Comparison of ENCODE assay signal across 1 cellular context in the genomic region with DNA sequence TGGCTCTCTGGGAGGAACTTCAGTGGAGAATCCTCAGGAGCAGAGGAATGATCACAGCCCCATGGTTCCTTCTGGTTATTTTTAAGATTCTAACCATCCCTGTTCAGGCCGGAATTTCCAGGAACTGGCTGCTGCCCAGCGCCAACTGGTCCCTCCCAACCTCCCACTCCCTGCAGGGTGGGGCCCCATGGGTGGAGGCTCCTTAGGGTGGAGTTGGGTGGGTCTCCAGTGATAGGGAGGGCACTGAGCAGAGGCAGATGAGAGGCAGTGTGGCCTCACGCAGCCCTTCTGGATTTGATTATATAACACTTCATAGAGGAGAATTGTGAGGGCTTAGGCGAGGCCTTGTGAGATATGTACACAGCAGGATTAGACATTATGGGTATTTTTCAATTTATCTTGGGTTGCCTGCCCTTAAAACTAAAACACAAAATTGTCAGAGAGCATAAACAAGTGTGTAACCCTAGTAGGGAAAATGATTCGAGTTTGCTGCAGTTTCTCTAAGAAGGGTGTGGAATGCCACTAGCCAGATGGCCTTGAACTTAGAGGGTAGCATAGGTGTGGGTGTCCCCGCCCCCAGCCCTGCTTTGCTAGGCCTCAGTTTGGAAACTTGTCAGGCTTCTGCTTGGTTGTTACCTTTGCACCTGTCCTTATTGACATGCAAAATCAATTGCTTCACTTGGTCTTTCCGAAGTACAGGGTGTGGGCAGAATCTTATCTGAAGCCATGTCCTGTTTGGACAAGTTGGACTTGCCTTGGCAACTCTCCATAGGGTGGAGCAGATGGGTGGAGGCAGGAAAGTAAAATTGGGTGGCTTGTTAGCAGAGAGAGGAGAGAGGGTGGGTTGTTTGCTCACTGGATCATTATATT.
TF ChIP-seq lines count a peak whose summit lies in the region.

No MANE protein-coding gene starts in this region.

TF ChIP-seq in HepG2, 621 proteins besides CTCF, POLR2A, EP300 and RAD21 (continued from another document and continues in another):
- TF ChIP-seq, protein P1, sequence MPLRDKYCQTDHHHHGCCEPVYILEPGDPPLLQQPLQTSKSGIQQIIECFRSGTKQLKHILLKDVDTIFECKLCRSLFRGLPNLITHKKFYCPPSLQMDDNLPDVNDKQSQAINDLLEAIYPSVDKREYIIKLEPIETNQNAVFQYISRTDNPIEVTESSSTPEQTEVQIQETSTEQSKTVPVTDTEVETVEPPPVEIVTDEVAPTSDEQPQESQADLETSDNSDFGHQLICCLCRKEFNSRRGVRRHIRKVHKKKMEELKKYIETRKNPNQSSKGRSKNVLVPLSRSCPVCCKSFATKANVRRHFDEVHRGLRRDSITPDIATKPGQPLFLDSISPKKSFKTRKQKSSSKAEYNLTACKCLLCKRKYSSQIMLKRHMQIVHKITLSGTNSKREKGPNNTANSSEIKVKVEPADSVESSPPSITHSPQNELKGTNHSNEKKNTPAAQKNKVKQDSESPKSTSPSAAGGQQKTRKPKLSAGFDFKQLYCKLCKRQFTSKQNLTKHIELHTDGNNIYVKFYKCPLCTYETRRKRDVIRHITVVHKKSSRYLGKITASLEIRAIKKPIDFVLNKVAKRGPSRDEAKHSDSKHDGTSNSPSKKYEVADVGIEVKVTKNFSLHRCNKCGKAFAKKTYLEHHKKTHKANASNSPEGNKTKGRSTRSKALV (CRISPR knock-in tag; IDR thresholded peaks at IDR 0.05): 0 out of 2 replicates have a peak, but pooled peaks have one; percentile 5
- TF ChIP-seq, protein P2, sequence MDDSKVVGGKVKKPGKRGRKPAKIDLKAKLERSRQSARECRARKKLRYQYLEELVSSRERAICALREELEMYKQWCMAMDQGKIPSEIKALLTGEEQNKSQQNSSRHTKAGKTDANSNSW (CRISPR knock-in tag; IDR thresholded peaks at IDR 0.05; ENCODE audit: borderline replicate concordance): no peak
- TF ChIP-seq ZNF598 (CRISPR knock-in tag; IDR thresholded peaks at IDR 0.05; ENCODE audit: borderline replicate concordance): no peak
- peak; percentile 59; the same call in 1 of the 2 replicates for TF ChIP-seq ZMYM2 (CRISPR knock-in tag; IDR thresholded peaks at IDR 0.05)
- no peak for TF ChIP-seq ZNF790 (CRISPR knock-in tag; IDR thresholded peaks at IDR 0.05; ENCODE audit: borderline replicate concordance)
- no peak for TF ChIP-seq EEA1 (CRISPR knock-in tag; IDR thresholded peaks at IDR 0.05; ENCODE audit: borderline replicate concordance)
- peak; percentile 87 for TF ChIP-seq TCF7 (IDR thresholded peaks at IDR 0.05; ENCODE audit: low read depth)
- TF ChIP-seq, protein P3, sequence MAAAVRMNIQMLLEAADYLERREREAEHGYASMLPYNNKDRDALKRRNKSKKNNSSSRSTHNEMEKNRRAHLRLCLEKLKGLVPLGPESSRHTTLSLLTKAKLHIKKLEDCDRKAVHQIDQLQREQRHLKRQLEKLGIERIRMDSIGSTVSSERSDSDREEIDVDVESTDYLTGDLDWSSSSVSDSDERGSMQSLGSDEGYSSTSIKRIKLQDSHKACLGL (CRISPR knock-in tag; IDR thresholded peaks at IDR 0.05): 0 out of 2 replicates have a peak, but pooled peaks have one; percentile 38
- TF ChIP-seq NR2F1 (CRISPR knock-in tag; IDR thresholded peaks at IDR 0.05): peak in 1 of 2 experiments; percentile 68; a peak in 3 of 4 replicates
- TF ChIP-seq RBFOX2 (IDR thresholded peaks at IDR 0.05; ENCODE audit: low read depth, low read length): peak; percentile 59
- peak; percentile 30; the same call in 1 of the 2 replicates for TF ChIP-seq ZNF607 (CRISPR knock-in tag; IDR thresholded peaks at IDR 0.05; ENCODE audit: borderline replicate concordance)
- peak; percentile 64; the same call in 1 of the 2 replicates for TF ChIP-seq SAFB2 (CRISPR knock-in tag; IDR thresholded peaks at IDR 0.05; ENCODE audit: borderline replicate concordance, low read depth)
- peak; percentile 91 for TF ChIP-seq ISL2 (CRISPR knock-in tag; IDR thresholded peaks at IDR 0.05)
- TF ChIP-seq TBX3 (IDR thresholded peaks at IDR 0.05; ENCODE audit: borderline replicate concordance): peak; percentile 73; the same call in 1 of the 2 replicates
- TF ChIP-seq ZNF256 (CRISPR knock-in tag; conservative IDR thresholded peaks at IDR 0.05): no peak
- peak; percentile 90; the same call in 1 of the 2 replicates for TF ChIP-seq FOXK2 (IDR thresholded peaks at IDR 0.05)
- no peak for TF ChIP-seq REXO4 (CRISPR knock-in tag; IDR thresholded peaks at IDR 0.05; ENCODE audit: borderline replicate concordance)
- TF ChIP-seq SRY (CRISPR knock-in tag; IDR thresholded peaks at IDR 0.05): no peak
- TF ChIP-seq, protein P4, sequence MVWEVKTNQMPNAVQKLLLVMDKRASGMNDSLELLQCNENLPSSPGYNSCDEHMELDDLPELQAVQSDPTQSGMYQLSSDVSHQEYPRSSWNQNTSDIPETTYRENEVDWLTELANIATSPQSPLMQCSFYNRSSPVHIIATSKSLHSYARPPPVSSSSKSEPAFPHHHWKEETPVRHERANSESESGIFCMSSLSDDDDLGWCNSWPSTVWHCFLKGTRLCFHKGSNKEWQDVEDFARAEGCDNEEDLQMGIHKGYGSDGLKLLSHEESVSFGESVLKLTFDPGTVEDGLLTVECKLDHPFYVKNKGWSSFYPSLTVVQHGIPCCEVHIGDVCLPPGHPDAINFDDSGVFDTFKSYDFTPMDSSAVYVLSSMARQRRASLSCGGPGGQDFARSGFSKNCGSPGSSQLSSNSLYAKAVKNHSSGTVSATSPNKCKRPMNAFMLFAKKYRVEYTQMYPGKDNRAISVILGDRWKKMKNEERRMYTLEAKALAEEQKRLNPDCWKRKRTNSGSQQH (CRISPR knock-in tag; IDR thresholded peaks at IDR 0.05; ENCODE audit: low read depth): peak; percentile 66; the same call in 1 of the 2 replicates
- TF ChIP-seq, protein P5, sequence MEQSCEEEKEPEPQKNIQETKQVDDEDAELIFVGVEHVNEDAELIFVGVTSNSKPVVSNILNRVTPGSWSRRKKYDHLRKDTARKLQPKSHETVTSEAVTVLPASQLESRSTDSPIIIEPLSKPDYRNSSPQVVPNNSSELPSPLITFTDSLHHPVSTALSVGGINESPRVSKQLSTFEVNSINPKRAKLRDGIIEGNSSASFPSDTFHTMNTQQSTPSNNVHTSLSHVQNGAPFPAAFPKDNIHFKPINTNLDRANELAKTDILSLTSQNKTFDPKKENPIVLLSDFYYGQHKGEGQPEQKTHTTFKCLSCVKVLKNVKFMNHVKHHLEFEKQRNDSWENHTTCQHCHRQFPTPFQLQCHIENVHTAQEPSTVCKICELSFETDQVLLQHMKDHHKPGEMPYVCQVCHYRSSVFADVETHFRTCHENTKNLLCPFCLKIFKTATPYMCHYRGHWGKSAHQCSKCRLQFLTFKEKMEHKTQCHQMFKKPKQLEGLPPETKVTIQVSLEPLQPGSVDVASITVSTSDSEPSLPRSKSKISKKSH (CRISPR knock-in tag; IDR thresholded peaks at IDR 0.05; ENCODE audit: borderline replicate concordance): no peak
- TF ChIP-seq POLR2AphosphoS5 (IDR thresholded peaks at IDR 0.05; ENCODE audit: low read depth, low read length): peak; percentile 93
- TF ChIP-seq ZKSCAN1 (IDR thresholded peaks at IDR 0.05; ENCODE audit: low read length): no peak
- TF ChIP-seq, protein P6, sequence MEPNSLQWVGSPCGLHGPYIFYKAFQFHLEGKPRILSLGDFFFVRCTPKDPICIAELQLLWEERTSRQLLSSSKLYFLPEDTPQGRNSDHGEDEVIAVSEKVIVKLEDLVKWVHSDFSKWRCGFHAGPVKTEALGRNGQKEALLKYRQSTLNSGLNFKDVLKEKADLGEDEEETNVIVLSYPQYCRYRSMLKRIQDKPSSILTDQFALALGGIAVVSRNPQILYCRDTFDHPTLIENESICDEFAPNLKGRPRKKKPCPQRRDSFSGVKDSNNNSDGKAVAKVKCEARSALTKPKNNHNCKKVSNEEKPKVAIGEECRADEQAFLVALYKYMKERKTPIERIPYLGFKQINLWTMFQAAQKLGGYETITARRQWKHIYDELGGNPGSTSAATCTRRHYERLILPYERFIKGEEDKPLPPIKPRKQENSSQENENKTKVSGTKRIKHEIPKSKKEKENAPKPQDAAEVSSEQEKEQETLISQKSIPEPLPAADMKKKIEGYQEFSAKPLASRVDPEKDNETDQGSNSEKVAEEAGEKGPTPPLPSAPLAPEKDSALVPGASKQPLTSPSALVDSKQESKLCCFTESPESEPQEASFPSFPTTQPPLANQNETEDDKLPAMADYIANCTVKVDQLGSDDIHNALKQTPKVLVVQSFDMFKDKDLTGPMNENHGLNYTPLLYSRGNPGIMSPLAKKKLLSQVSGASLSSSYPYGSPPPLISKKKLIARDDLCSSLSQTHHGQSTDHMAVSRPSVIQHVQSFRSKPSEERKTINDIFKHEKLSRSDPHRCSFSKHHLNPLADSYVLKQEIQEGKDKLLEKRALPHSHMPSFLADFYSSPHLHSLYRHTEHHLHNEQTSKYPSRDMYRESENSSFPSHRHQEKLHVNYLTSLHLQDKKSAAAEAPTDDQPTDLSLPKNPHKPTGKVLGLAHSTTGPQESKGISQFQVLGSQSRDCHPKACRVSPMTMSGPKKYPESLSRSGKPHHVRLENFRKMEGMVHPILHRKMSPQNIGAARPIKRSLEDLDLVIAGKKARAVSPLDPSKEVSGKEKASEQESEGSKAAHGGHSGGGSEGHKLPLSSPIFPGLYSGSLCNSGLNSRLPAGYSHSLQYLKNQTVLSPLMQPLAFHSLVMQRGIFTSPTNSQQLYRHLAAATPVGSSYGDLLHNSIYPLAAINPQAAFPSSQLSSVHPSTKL (CRISPR knock-in tag; IDR thresholded peaks at IDR 0.05): peak; percentile 92
- TF ChIP-seq TCF12 (IDR thresholded peaks at IDR 0.05): no peak
- peak; percentile 93 for TF ChIP-seq TCF12 (CRISPR knock-in tag; IDR thresholded peaks at IDR 0.05)
- TF ChIP-seq MTA3 (CRISPR knock-in tag; IDR thresholded peaks at IDR 0.05): no peak
- peak; percentile 66; the same call in 1 of the 2 replicates for TF ChIP-seq CCDC6 (CRISPR knock-in tag; IDR thresholded peaks at IDR 0.05)
- TF ChIP-seq ERF (CRISPR knock-in tag; IDR thresholded peaks at IDR 0.05): peak; percentile 89
- TF ChIP-seq, protein P7, sequence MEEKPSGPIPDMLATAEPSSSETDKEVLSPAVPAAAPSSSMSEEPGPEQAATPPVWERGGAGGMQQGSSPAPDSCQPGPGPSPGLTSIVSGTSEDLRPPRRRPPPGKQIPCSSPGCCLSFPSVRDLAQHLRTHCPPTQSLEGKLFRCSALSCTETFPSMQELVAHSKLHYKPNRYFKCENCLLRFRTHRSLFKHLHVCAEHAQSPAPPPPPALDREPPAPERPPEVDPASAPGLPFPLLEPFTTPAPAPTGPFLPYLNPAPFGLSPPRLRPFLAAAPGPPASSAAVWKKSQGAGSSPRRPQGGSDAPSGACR (CRISPR knock-in tag; IDR thresholded peaks at IDR 0.05): peak; percentile 96
- TF ChIP-seq ARNT (IDR thresholded peaks at IDR 0.05): no peak
- peak; percentile 84 for TF ChIP-seq ZNF205 (CRISPR knock-in tag; IDR thresholded peaks at IDR 0.05)
- no peak for TF ChIP-seq MAFK (conservative IDR thresholded peaks at IDR 0.05 in 1 of 2, IDR thresholded peaks at IDR 0.05 in 1 of 2; ENCODE audit: low read length in 2 of 2)
- peak; percentile 75; the same call in 1 of the 2 replicates for TF ChIP-seq DMAP1 (CRISPR knock-in tag; IDR thresholded peaks at IDR 0.05)
- TF ChIP-seq ZNF816 (CRISPR knock-in tag; IDR thresholded peaks at IDR 0.05; ENCODE audit: borderline replicate concordance): no peak; the same call in 1 of the 2 replicates
- TF ChIP-seq, protein P8, sequence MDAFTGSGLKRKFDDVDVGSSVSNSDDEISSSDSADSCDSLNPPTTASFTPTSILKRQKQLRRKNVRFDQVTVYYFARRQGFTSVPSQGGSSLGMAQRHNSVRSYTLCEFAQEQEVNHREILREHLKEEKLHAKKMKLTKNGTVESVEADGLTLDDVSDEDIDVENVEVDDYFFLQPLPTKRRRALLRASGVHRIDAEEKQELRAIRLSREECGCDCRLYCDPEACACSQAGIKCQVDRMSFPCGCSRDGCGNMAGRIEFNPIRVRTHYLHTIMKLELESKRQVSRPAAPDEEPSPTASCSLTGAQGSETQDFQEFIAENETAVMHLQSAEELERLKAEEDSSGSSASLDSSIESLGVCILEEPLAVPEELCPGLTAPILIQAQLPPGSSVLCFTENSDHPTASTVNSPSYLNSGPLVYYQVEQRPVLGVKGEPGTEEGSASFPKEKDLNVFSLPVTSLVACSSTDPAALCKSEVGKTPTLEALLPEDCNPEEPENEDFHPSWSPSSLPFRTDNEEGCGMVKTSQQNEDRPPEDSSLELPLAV (CRISPR knock-in tag; conservative IDR thresholded peaks at IDR 0.05; ENCODE audit: low read depth): no peak
- peak; percentile 95 for TF ChIP-seq CEBPG (CRISPR knock-in tag; IDR thresholded peaks at IDR 0.05)
- TF ChIP-seq BCL6 (CRISPR knock-in tag; IDR thresholded peaks at IDR 0.05): peak; percentile 91
- TF ChIP-seq RBM39 (IDR thresholded peaks at IDR 0.05; ENCODE audit: low read depth, low read length, poor library complexity, severe bottlenecking): no peak
- no peak for TF ChIP-seq SCMH1 (CRISPR knock-in tag; IDR thresholded peaks at IDR 0.05; ENCODE audit: borderline replicate concordance)
- TF ChIP-seq ZNF652 (CRISPR knock-in tag; IDR thresholded peaks at IDR 0.05; ENCODE audit: borderline replicate concordance, low read depth): peak; percentile 72; the same call in 1 of the 2 replicates
- TF ChIP-seq ZFP36L1 (CRISPR knock-in tag; IDR thresholded peaks at IDR 0.05): peak; percentile 64; the same call in 1 of the 2 replicates
- TF ChIP-seq ZNF282 (IDR thresholded peaks at IDR 0.05; ENCODE audit: partially characterized antibody): no peak
- peak; percentile 78 for TF ChIP-seq ZNF605 (CRISPR knock-in tag; IDR thresholded peaks at IDR 0.05)
- no peak for TF ChIP-seq ZNF138 (CRISPR knock-in tag; IDR thresholded peaks at IDR 0.05; ENCODE audit: low read depth)
- TF ChIP-seq KDM4B (CRISPR knock-in tag; IDR thresholded peaks at IDR 0.05): 0 out of 2 replicates have a peak, but pooled peaks have one; percentile 59
- TF ChIP-seq JUND (CRISPR knock-in tag; IDR thresholded peaks at IDR 0.05): 0 out of 2 replicates have a peak, but pooled peaks have one; percentile 23
- TF ChIP-seq RFXAP (CRISPR knock-in tag; IDR thresholded peaks at IDR 0.05; ENCODE audit: borderline replicate concordance): peak; percentile 75; the same call in 1 of the 2 replicates
- peak; percentile 92; the same call in 1 of the 2 replicates for TF ChIP-seq REPIN1 (CRISPR knock-in tag; IDR thresholded peaks at IDR 0.05; ENCODE audit: borderline replicate concordance, low read depth)
- TF ChIP-seq SALL1 (CRISPR knock-in tag; IDR thresholded peaks at IDR 0.05): peak; percentile 99
- TF ChIP-seq, protein P9, sequence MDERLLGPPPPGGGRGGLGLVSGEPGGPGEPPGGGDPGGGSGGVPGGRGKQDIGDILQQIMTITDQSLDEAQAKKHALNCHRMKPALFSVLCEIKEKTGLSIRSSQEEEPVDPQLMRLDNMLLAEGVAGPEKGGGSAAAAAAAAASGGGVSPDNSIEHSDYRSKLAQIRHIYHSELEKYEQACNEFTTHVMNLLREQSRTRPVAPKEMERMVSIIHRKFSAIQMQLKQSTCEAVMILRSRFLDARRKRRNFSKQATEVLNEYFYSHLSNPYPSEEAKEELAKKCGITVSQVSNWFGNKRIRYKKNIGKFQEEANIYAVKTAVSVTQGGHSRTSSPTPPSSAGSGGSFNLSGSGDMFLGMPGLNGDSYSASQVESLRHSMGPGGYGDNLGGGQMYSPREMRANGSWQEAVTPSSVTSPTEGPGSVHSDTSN (CRISPR knock-in tag; IDR thresholded peaks at IDR 0.05): peak; percentile 52; the same call in 1 of the 2 replicates
